Comparison of ENCODE assay signal across 8 cellular contexts in genomic region chr5:181053760-181054122, GRCh38. TPM values are rescaled to one million over a fixed set of nuclear protein-coding genes. Genes with fewer than 3 reads are reported as not detected.
DNase-seq lines count a peak whose midpoint lies in the region; ATAC-seq and TF ChIP-seq lines count a peak whose summit lies in the region.

No MANE protein-coding gene starts in this region.

- peak; percentile 62 for DNase-seq in activated CD4-positive, alpha-beta T cell treated with anti-CD3 and anti-CD28 coated beads, Interleukin-2, amount 10 ng/mL, durations not matched to agents 24 days and 14 days
- no peak for DNase-seq in activated CD4-positive, alpha-beta T cell treated with anti-CD3 and anti-CD28 coated beads, Interleukin-2, amount 50 U/mL, for 4 hours
- DNase-seq in activated naive CD8-positive, alpha-beta T cell treated with anti-CD3 and anti-CD28 coated beads, Interleukin-2, amount 50 U/mL, for 24 hours: no peak
- DNase-seq in left colon: peak in 1 of 2 donors; percentile 11
- no peak for DNase-seq in testis
- no peak for DNase-seq in amygdala (lab: John Stamatoyannopoulos, UW)
- no peak for DNase-seq in dedifferentiated amniotic fluid mesenchymal stem cell (ENCODE audit: extremely low spot score)

- no peak for TF ChIP-seq CTCF in testis (IDR thresholded peaks at IDR 0.05)

- 1 to 3% methylated on average over 17 to 23 of the region's 23 CpGs for WGBS in testis, 2 donors

- H3K36me3 Mint-ChIP-seq in activated CD4-positive, alpha-beta T cell treated with anti-CD3 and anti-CD28 coated beads, Interleukin-2, amount 10 ng/mL, durations not matched to agents 24 days and 14 days (ENCODE audit: low read depth): peaks cover 2% of the 10 kb centered on the region
- peaks cover 4% of the 10 kb centered on the region for H3K36me3 Mint-ChIP-seq in activated naive CD8-positive, alpha-beta T cell treated with anti-CD3 and anti-CD28 coated beads, Interleukin-2, amount 50 U/mL, for 24 hours (ENCODE audit: low read depth)

- no peaks in the 10 kb centered on the region for H3K4me1 ChIP-seq in testis

- peaks cover 5% of the 10 kb centered on the region for H3K9me3 Mint-ChIP-seq in activated CD4-positive, alpha-beta T cell treated with anti-CD3 and anti-CD28 coated beads, Interleukin-2, amount 10 ng/mL, durations not matched to agents 24 days and 14 days
- H3K9me3 Mint-ChIP-seq in activated naive CD8-positive, alpha-beta T cell treated with anti-CD3 and anti-CD28 coated beads, Interleukin-2, amount 50 U/mL, for 24 hours: no peaks in the 10 kb centered on the region

- H3K4me1 Mint-ChIP-seq in activated CD4-positive, alpha-beta T cell treated with anti-CD3 and anti-CD28 coated beads, Interleukin-2, amount 10 ng/mL, durations not matched to agents 24 days and 14 days: peaks cover 11% of the 10 kb centered on the region
- H3K4me1 Mint-ChIP-seq in activated naive CD8-positive, alpha-beta T cell treated with anti-CD3 and anti-CD28 coated beads, Interleukin-2, amount 50 U/mL, for 24 hours: peaks cover 10% of the 10 kb centered on the region

- intact Hi-C loops in activated CD4-positive, alpha-beta T cell treated with anti-CD3 and anti-CD28 coated beads, Interleukin-2, amount 10 ng/mL, durations not matched to agents 24 days and 14 days (cut with micrococcal nuclease): loop anchor here (5.0 kb wide), 2 partner anchors 114 to 271 kb away; no protein-coding TSS in a partner anchor
- intact Hi-C loops in left colon (cut with DNase I, micrococcal nuclease) (no loop called here), testis (cut with DNase I; ENCODE audit: low total_unique reads) (no loop called here)

- H3K27me3 ChIP-seq in testis: no peaks in the 10 kb centered on the region

- no peaks in the 10 kb centered on the region for H3K9me3 ChIP-seq in testis

- peaks cover 75% of the 10 kb centered on the region for H3K27me3 Mint-ChIP-seq in activated CD4-positive, alpha-beta T cell treated with anti-CD3 and anti-CD28 coated beads, Interleukin-2, amount 10 ng/mL, durations not matched to agents 24 days and 14 days
- peaks cover 82% of the 10 kb centered on the region for H3K27me3 Mint-ChIP-seq in activated naive CD8-positive, alpha-beta T cell treated with anti-CD3 and anti-CD28 coated beads, Interleukin-2, amount 50 U/mL, for 24 hours

- no peak for TF ChIP-seq POLR2A in testis (IDR thresholded peaks at IDR 0.05)

- H3K36me3 ChIP-seq in testis (ENCODE audit: low read depth, missing control alignments): no peaks in the 10 kb centered on the region

- no peak overlapping the region for H3K27ac Mint-ChIP-seq in activated CD4-positive, alpha-beta T cell treated with anti-CD3 and anti-CD28 coated beads, Interleukin-2, amount 10 ng/mL, durations not matched to agents 24 days and 14 days
- no peak overlapping the region for H3K27ac Mint-ChIP-seq in activated naive CD8-positive, alpha-beta T cell treated with anti-CD3 and anti-CD28 coated beads, Interleukin-2, amount 50 U/mL, for 24 hours

- peak overlapping the region in 1 of 2 donors; percentile 69 for H3K27ac ChIP-seq in testis

- no peak for ATAC-seq in activated naive CD8-positive, alpha-beta T cell treated with anti-CD3 and anti-CD28 coated beads, Interleukin-2, amount 50 U/mL, for 24 hours
- peak; percentile 41 for ATAC-seq in left colon
- no peak for ATAC-seq in GM19397 (IDR thresholded peaks at IDR 0.05; ENCODE audit: unreplicated experiment)

- peak overlapping the region; percentile 38 to 55 for H3K4me3 ChIP-seq in testis

- peak overlapping the region; percentile 75 for H3K4me3 Mint-ChIP-seq in activated CD4-positive, alpha-beta T cell treated with anti-CD3 and anti-CD28 coated beads, Interleukin-2, amount 10 ng/mL, durations not matched to agents 24 days and 14 days
- peak overlapping the region; percentile 63 for H3K4me3 Mint-ChIP-seq in activated naive CD8-positive, alpha-beta T cell treated with anti-CD3 and anti-CD28 coated beads, Interleukin-2, amount 50 U/mL, for 24 hours

RNA-seq across cellular contexts. Expression of gene BTNL9, which starts 13.7 kb away (rescaled TPM):
- total RNA-seq in activated CD4-positive, alpha-beta T cell treated with anti-CD3 and anti-CD28 coated beads, Interleukin-2, amount 10 ng/mL, durations not matched to agents 24 days and 14 days: 0.23 TPM in 1 of 2 replicates, not detected in the other
- 1 to 10 TPM; 4.1 to 4.9 TPM for total RNA-seq in left colon
- total RNA-seq in testis: 10 to 100 TPM; 19.0 to 28.4 TPM
- 8.9 TPM for polyA plus RNA-seq in testis (ENCODE audit: insufficient read depth, low read depth, low replicate concordance)
